8 cellular contexts compared by ENCODE assay signal in the genomic region with DNA sequence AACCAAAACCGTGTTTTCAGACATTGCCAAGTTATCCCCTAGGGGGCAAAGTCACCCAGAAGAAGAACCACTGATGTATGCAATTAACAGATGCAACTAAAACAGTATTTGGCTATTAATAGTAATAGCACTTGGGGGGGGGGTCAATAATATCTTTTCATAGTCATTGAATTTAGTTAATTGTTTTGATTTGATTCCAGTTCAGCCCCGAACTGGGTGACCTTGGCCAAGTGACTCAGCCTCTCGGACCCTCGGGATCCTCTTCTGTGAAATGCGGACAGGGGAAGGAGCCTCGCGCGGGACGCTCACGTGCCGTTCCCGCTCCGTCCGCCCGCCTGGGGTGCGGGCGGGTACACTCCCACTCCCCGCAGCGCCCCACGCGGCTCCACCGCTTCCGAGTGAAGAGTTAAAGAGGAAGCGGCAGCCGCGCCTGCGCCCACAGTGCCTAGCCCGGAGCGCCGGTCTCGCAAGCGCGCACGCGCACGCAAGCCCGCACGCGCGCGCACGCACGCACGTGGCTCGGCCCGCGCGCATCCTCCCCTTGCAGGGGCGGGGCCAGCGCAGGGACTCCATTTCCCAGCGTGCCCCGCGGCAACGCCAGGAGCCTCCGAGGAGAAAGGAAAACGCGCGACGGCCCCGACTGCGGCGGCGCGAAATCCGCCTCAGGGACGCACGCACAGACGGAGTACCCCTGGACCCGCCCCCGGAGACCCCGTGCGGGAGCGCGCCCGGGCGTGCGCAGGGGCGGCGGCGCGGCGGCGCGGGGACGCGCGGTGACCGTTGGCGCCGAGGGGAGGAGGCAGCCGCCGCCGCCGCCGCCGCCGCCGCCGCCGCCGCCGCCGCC. TPM values are rescaled to one million over a fixed set of nuclear protein-coding genes. Genes with fewer than 3 reads are reported as not detected.
DNase-seq lines count a peak whose midpoint lies in the region; ATAC-seq and TF ChIP-seq lines count a peak whose summit lies in the region.

A gene (plus strand): TSS at position 769 of the 844 bp plus-strand sequence. CDS start 188 bp downstream, outside the sequence.

- ATAC-seq in HG02938 (IDR thresholded peaks at IDR 0.05; ENCODE audit: unreplicated experiment) (peak; percentile 74), right cardiac atrium (peak; percentile 87 to 90)

- H3K4me3 ChIP-seq in right cardiac atrium (ENCODE audit: low read length) = peak within 1 kb of the TSS; percentile 97
- peak within 1 kb of the TSS; percentile 90 to 100 for H3K4me3 ChIP-seq in vagina

- intact Hi-C loops in right cardiac atrium (cut with DNase I) = no loop called here
- intact Hi-C loops in vagina (cut with DNase I) = no loop called here

- TF ChIP-seq POLR2A in GM15510 (IDR thresholded peaks at IDR 0.05; ENCODE audit: borderline replicate concordance, extremely low read depth, insufficient read length) (peak; percentile 74), vagina (IDR thresholded peaks at IDR 0.05) (peak in 1 of 2 donors; percentile 26)

- H3K27me3 ChIP-seq in right cardiac atrium (ENCODE audit: control insufficient read depth, insufficient read depth) (no peaks in the 10 kb centered on the region), vagina (no peaks in the 10 kb centered on the region)

- DNase-seq in NCI-H187 (lab: John Stamatoyannopoulos, UW) (peak; percentile 96 to 99), T-helper 2 cell (peak; percentile 98 to 100 (median 99)), anterior cingulate cortex (lab: John Stamatoyannopoulos, UW) (peak; percentile 77 to 99 (median 97)), right cardiac atrium (peak; percentile 99 to 100 (median 100)), putamen (ENCODE audit: low spot score) (peak; percentile 98), vagina (ENCODE audit: extremely low spot score in 2 of 2) (peak in 1 of 2 donors; percentile 98)

- H3K9me3 ChIP-seq in right cardiac atrium (ENCODE audit: control insufficient read depth, low read length) (no peaks in the 10 kb centered on the region), vagina (no peaks in the 10 kb centered on the region)

- under 1% methylated on average over 102 of the region's 103 CpGs for WGBS in right cardiac atrium

- no peaks in the 10 kb centered on the region for H3K36me3 ChIP-seq in vagina

- peaks cover 17% of the 10 kb centered on the region for H3K4me1 ChIP-seq in right cardiac atrium (ENCODE audit: control insufficient read depth, insufficient read depth, low read length)
- peaks cover 62% of the 10 kb centered on the region for H3K4me1 ChIP-seq in vagina

- peak in 1 of 3 experiments; percentile 20 for TF ChIP-seq CTCF in vagina (IDR thresholded peaks at IDR 0.05)

- H3K27ac ChIP-seq in right cardiac atrium (ENCODE audit: low read length) (peak within 1 kb of the TSS; percentile 90), vagina (peak within 1 kb of the TSS; percentile 91)

RNA-seq across cellular contexts. Expression of the gene that starts here (rescaled TPM):
- 10 to 100 TPM; 78.7 to 92.1 (median 85.0) TPM for total RNA-seq in right cardiac atrium
- 65.3 TPM for polyA plus RNA-seq in right cardiac atrium
- total RNA-seq in vagina = 29.7 TPM
